ENCODE assay signal across 10 cellular contexts in the genomic region with DNA sequence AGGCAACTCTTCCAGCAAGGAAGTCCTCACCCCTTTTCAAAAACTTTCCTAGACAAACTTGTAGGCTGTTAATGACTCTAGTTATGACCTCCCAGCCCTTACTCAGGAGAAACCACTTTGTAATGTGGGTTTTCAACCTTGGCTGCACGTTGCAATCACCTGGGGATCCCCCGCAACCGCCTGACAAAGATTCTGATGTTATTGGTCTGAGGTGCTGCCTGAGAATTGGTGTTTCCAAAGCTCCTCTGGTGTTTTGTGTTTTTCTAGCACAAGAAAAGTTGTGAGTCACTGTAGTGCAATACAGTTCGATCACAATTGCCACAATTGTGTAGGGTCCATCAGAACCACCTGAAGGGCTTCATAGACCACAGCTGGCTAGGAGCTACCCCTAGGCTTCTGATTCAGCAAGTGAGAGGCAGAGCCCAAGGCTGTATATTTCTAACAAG.
DNase-seq lines count a peak whose midpoint lies in the region; ATAC-seq and TF ChIP-seq lines count a peak whose summit lies in the region.
"Had no signal": no experiment of that assay in that cellular context is flagged by ENCODE, and none has a peak within 500 bp of the region (broad histone marks: within the 10 kb centered on the region; RNA-seq: fewer than 3 reads in every experiment).

No MANE protein-coding gene starts in this region.

- no peak overlapping the region for H3K4me2 ChIP-seq in neural progenitor cell
- H3K4me2 ChIP-seq: KMS-11 had no signal

- no peak overlapping the region for H3K27ac ChIP-seq in neural progenitor cell
- H3K27ac ChIP-seq: KMS-11 had no signal

- H3K27ac Mint-ChIP-seq in activated naive CD4-positive, alpha-beta T cell treated with anti-CD3 and anti-CD28 coated beads, Interleukin-2, amount 10 ng/mL, durations not matched to agents 7 days and 5 days, result no peak overlapping the region
- H3K27ac Mint-ChIP-seq in neural progenitor cell, result no peak overlapping the region
- H3K27ac Mint-ChIP-seq: WTC11 had no signal

- DNase-seq in activated naive CD4-positive, alpha-beta T cell treated with Interleukin-2 at 50 U/mL for 16 hours, result peak; percentile 3
- DNase-seq in activated naive CD4-positive, alpha-beta T cell treated with anti-CD3 and anti-CD28 coated beads, Interleukin-2, amount 10 ng/mL, durations not matched to agents 7 days and 5 days, result no peak
- DNase-seq in stimulated activated CD8-positive, alpha-beta memory T cell treated with anti-CD3 and anti-CD28 coated beads, Interleukin-4, amount 100 ng/mL, for 48 hours, result peak; percentile 58
- DNase-seq in neural progenitor cell (ENCODE audit: low spot score) (no peak), NCI-H1105 treated with DMSO at 0.1 percent for 48 hours (lab: John Stamatoyannopoulos, UW) (no peak), islet precursor cell (no peak)

- peaks cover 6% of the 10 kb centered on the region for H3K4me1 Mint-ChIP-seq in activated naive CD4-positive, alpha-beta T cell treated with anti-CD3 and anti-CD28 coated beads, Interleukin-2, amount 10 ng/mL, durations not matched to agents 7 days and 5 days
- no peaks in the 10 kb centered on the region for H3K4me1 Mint-ChIP-seq in neural progenitor cell
- H3K4me1 Mint-ChIP-seq: WTC11 had no signal

- peaks cover 56% of the 10 kb centered on the region for H3K36me3 Mint-ChIP-seq in activated naive CD4-positive, alpha-beta T cell treated with anti-CD3 and anti-CD28 coated beads, Interleukin-2, amount 10 ng/mL, durations not matched to agents 7 days and 5 days
- H3K36me3 Mint-ChIP-seq in neural progenitor cell, result no peaks in the 10 kb centered on the region
- H3K36me3 Mint-ChIP-seq: WTC11 had no signal

- peak; percentile 66 for ATAC-seq in GM21526 (IDR thresholded peaks at IDR 0.05; ENCODE audit: low FRiP score, unreplicated experiment)
- ATAC-seq in HG03354 (IDR thresholded peaks at IDR 0.05; ENCODE audit: poor library complexity, severe bottlenecking, unreplicated experiment), result peak; percentile 73
- ATAC-seq: WTC11 had no signal

- H3K4me3 ChIP-seq in neural progenitor cell, result no peak overlapping the region

- no peaks in the 10 kb centered on the region for H4K20me1 ChIP-seq in neural progenitor cell (ENCODE audit: low read depth)

- no peak overlapping the region for H3K4me3 Mint-ChIP-seq in activated naive CD4-positive, alpha-beta T cell treated with anti-CD3 and anti-CD28 coated beads, Interleukin-2, amount 10 ng/mL, durations not matched to agents 7 days and 5 days
- no peak overlapping the region for H3K4me3 Mint-ChIP-seq in neural progenitor cell
- H3K4me3 Mint-ChIP-seq: WTC11 had no signal

- H3K36me3 ChIP-seq in neural progenitor cell, result no peaks in the 10 kb centered on the region

- no peaks in the 10 kb centered on the region for H3K79me2 ChIP-seq in neural progenitor cell (ENCODE audit: low read depth)

- H3F3A ChIP-seq in neural progenitor cell (ENCODE audit: low read depth), result no peaks in the 10 kb centered on the region

- H3K4me1 ChIP-seq in neural progenitor cell, result no peaks in the 10 kb centered on the region

- TF ChIP-seq CTCF in neural progenitor cell (IDR thresholded peaks at IDR 0.05), result no peak

- H3K27me3 Mint-ChIP-seq in activated naive CD4-positive, alpha-beta T cell treated with anti-CD3 and anti-CD28 coated beads, Interleukin-2, amount 10 ng/mL, durations not matched to agents 7 days and 5 days, result no peaks in the 10 kb centered on the region
- H3K27me3 Mint-ChIP-seq in neural progenitor cell (ENCODE audit: insufficient read depth, low read depth), result peaks cover 4% of the 10 kb centered on the region

- no peak overlapping the region for H2AFZ ChIP-seq in neural progenitor cell (replicated peaks)

- CTCF ChIA-PET in activated naive CD4-positive, alpha-beta T cell treated with anti-CD3 and anti-CD28 coated beads, Interleukin-2, amount 10 ng/mL, durations not matched to agents 7 days and 5 days (lab: Charles Lee), result no interaction called here

- no peak overlapping the region for H3K9ac ChIP-seq in neural progenitor cell
- H3K9ac ChIP-seq: KMS-11 had no signal

- no peaks in the 10 kb centered on the region for H3K27me3 ChIP-seq in neural progenitor cell

- H3K9me3 Mint-ChIP-seq in activated naive CD4-positive, alpha-beta T cell treated with anti-CD3 and anti-CD28 coated beads, Interleukin-2, amount 10 ng/mL, durations not matched to agents 7 days and 5 days, result peaks cover 5% of the 10 kb centered on the region
- H3K9me3 Mint-ChIP-seq in neural progenitor cell, result no peaks in the 10 kb centered on the region

- H3K9me3 ChIP-seq in neural progenitor cell (ENCODE audit: low read depth), result no peaks in the 10 kb centered on the region

Comparison
In these comparisons a context has a peak if more than half of its experiments do, and no peak if none do; other contexts are left out.
1. DNase-seq: peak in activated naive CD4-positive, alpha-beta T cell treated with Interleukin-2 at 50 U/mL for 16 hours (single experiment) and stimulated activated CD8-positive, alpha-beta memory T cell treated with anti-CD3 and anti-CD28 coated beads, Interleukin-4, amount 100 ng/mL, for 48 hours (single experiment); none in activated naive CD4-positive, alpha-beta T cell treated with anti-CD3 and anti-CD28 coated beads, Interleukin-2, amount 10 ng/mL, durations not matched to agents 7 days and 5 days (single experiment), neural progenitor cell (single experiment), NCI-H1105 treated with DMSO at 0.1 percent for 48 hours (single experiment) and islet precursor cell (single experiment).